ENCODE assay signal across 9 cellular contexts in the genomic region with DNA sequence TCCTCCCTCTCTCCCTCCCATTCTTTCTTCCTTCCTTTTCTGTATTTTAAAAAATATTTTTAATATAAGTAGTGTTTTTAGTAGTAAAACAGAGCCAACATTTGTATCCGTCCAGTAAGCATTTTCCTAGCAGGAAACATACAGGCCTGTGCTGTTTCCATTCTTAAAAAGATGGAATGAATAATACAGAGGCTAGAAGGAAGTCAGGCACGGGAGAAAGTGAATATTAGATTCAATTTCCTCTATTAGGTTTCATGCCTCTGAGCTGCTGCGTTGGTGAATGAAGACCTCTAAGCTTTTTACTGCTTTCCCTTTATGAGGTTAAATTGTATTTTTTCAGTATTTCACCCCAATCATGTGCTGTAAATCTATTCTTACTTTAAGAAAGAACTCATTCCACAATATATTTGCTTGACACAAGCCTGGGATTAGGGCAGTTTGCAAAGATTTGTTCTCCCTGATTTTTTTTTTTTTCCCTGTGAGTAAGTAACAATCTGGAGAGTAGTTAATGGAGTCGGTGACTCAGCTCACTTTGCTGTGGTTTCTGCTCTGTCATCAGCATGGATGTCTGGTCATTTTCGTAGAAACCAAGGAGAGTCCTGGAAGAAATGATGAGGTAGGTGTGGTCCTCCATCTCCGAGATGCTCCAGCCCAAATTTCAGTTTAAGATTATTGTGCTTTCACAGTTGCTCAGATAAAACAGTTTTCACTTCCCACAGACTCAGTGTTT.
DNase-seq lines count a peak whose midpoint lies in the region; ATAC-seq, FAIRE-seq and TF ChIP-seq lines count a peak whose summit lies in the region.
"Had no signal": no experiment of that assay in that cellular context is flagged by ENCODE, and none has a peak within 500 bp of the region (broad histone marks: within the 10 kb centered on the region; RNA-seq: fewer than 3 reads in every experiment).

No MANE protein-coding gene starts in this region.

- H3K9ac ChIP-seq in astrocyte (ENCODE audit: low read length) (peak overlapping the region; percentile 77), iPS-18a (ENCODE audit: low read length) (no peak overlapping the region)

- POLR2A ChIA-PET in activated CD4-positive, alpha-beta memory T cell treated with anti-CD3 and anti-CD28 coated beads, Interleukin-2, amount 10 ng/mL, durations not matched to agents 7 days and 5 days (lab: Charles Lee), result no interaction called here

- H3K4me3 ChIP-seq in astrocyte (ENCODE audit: insufficient read depth, low read depth, low read length) (peak overlapping the region; percentile 43), iPS-18a (ENCODE audit: low read length) (no peak overlapping the region), suprapubic skin (no peak overlapping the region)

- H3K79me2 ChIP-seq in astrocyte (ENCODE audit: insufficient read depth, low read length), result no peaks in the 10 kb centered on the region

- CTCF ChIA-PET in activated CD4-positive, alpha-beta memory T cell treated with anti-CD3 and anti-CD28 coated beads, Interleukin-2, amount 10 ng/mL, durations not matched to agents 7 days and 5 days (lab: Charles Lee), result no interaction called here

- H3K27me3 Mint-ChIP-seq in astrocyte (ENCODE audit: low read depth, unreplicated experiment), result peaks cover 15% of the 10 kb centered on the region
- peaks cover 42% of the 10 kb centered on the region for H3K27me3 Mint-ChIP-seq in activated naive CD8-positive, alpha-beta T cell treated with anti-CD3 and anti-CD28 coated beads, Interleukin-2, amount 50 U/mL, for 24 hours
- peaks cover 44% of the 10 kb centered on the region for H3K27me3 Mint-ChIP-seq in activated CD4-positive, alpha-beta memory T cell treated with anti-CD3 and anti-CD28 coated beads, Interleukin-2, amount 10 ng/mL, durations not matched to agents 7 days and 5 days

- no peak for ATAC-seq in activated naive CD8-positive, alpha-beta T cell treated with anti-CD3 and anti-CD28 coated beads, Interleukin-2, amount 50 U/mL, for 24 hours
- ATAC-seq in HG03378 (IDR thresholded peaks at IDR 0.05; ENCODE audit: unreplicated experiment), result no peak

- peaks cover 10% of the 10 kb centered on the region for H3K4me1 Mint-ChIP-seq in astrocyte (ENCODE audit: low read depth, unreplicated experiment)
- H3K4me1 Mint-ChIP-seq in activated naive CD8-positive, alpha-beta T cell treated with anti-CD3 and anti-CD28 coated beads, Interleukin-2, amount 50 U/mL, for 24 hours, result peaks cover 5% of the 10 kb centered on the region
- peaks cover 12% of the 10 kb centered on the region for H3K4me1 Mint-ChIP-seq in activated CD4-positive, alpha-beta memory T cell treated with anti-CD3 and anti-CD28 coated beads, Interleukin-2, amount 10 ng/mL, durations not matched to agents 7 days and 5 days

- TF ChIP-seq CTCF in astrocyte (IDR thresholded peaks at IDR 0.05; ENCODE audit: insufficient read depth, low read depth, low read length) (no peak), suprapubic skin (IDR thresholded peaks at IDR 0.05) (no peak)

- FAIRE-seq in HTR-8/SVneo (lab: Jason Lieb, UNC) (no peak), astrocyte (lab: Jason Lieb, UNC) (peak; percentile 97)

- H3K27ac ChIP-seq in astrocyte (ENCODE audit: low read depth, low read length) (peak overlapping the region; percentile 90), iPS-18a (ENCODE audit: low read length) (peak overlapping the region; percentile 34), suprapubic skin (peak overlapping the region; percentile 73)

- TF ChIP-seq EP300 in suprapubic skin (IDR thresholded peaks at IDR 0.05), result peak; percentile 5

- H3K36me3 ChIP-seq in astrocyte (ENCODE audit: insufficient read depth, low read length), result no peaks in the 10 kb centered on the region
- no peaks in the 10 kb centered on the region for H3K36me3 ChIP-seq in iPS-18a (ENCODE audit: control insufficient read depth, low read depth, low read length)
- no peaks in the 10 kb centered on the region for H3K36me3 ChIP-seq in suprapubic skin

- no peaks in the 10 kb centered on the region for H3K9me3 ChIP-seq in astrocyte (ENCODE audit: insufficient read depth, low read depth, low read length)
- no peaks in the 10 kb centered on the region for H3K9me3 ChIP-seq in iPS-18a (ENCODE audit: control insufficient read depth, low read depth, low read length)
- H3K9me3 ChIP-seq in suprapubic skin, result no peaks in the 10 kb centered on the region

- TF ChIP-seq POLR2A in suprapubic skin (IDR thresholded peaks at IDR 0.05), result no peak

- H3K9me3 Mint-ChIP-seq in astrocyte (ENCODE audit: unreplicated experiment), result peaks cover 5% of the 10 kb centered on the region
- no peaks in the 10 kb centered on the region for H3K9me3 Mint-ChIP-seq in activated naive CD8-positive, alpha-beta T cell treated with anti-CD3 and anti-CD28 coated beads, Interleukin-2, amount 50 U/mL, for 24 hours
- H3K9me3 Mint-ChIP-seq in activated CD4-positive, alpha-beta memory T cell treated with anti-CD3 and anti-CD28 coated beads, Interleukin-2, amount 10 ng/mL, durations not matched to agents 7 days and 5 days, result no peaks in the 10 kb centered on the region
- H3K9me3 Mint-ChIP-seq: T-helper 1 cell treated with Interleukin-12 subunit alpha and Interleukin-12 subunit beta and Interleukin-4 antibody, amounts not matched to agents 30 μg/mL and 1 μg/mL, for 36 hours had no signal

- H3K4me1 ChIP-seq in astrocyte (ENCODE audit: insufficient read depth, low read length), result peaks cover 11% of the 10 kb centered on the region
- H3K4me1 ChIP-seq in iPS-18a (ENCODE audit: control insufficient read depth, low read depth, low read length), result peaks cover 11% of the 10 kb centered on the region
- peaks cover 11% of the 10 kb centered on the region for H3K4me1 ChIP-seq in suprapubic skin

- peak overlapping the region; percentile 52 for H2AFZ ChIP-seq in astrocyte (ENCODE audit: low read depth, low read length)

- H4K20me1 ChIP-seq in astrocyte (ENCODE audit: insufficient read depth, low read length), result no peaks in the 10 kb centered on the region

- no peak overlapping the region for H3K4me3 Mint-ChIP-seq in astrocyte (ENCODE audit: unreplicated experiment)
- H3K4me3 Mint-ChIP-seq in activated naive CD8-positive, alpha-beta T cell treated with anti-CD3 and anti-CD28 coated beads, Interleukin-2, amount 50 U/mL, for 24 hours, result no peak overlapping the region
- no peak overlapping the region for H3K4me3 Mint-ChIP-seq in activated CD4-positive, alpha-beta memory T cell treated with anti-CD3 and anti-CD28 coated beads, Interleukin-2, amount 10 ng/mL, durations not matched to agents 7 days and 5 days
- H3K4me3 Mint-ChIP-seq: T-helper 1 cell treated with Interleukin-12 subunit alpha and Interleukin-12 subunit beta and Interleukin-4 antibody, amounts not matched to agents 30 μg/mL and 1 μg/mL, for 36 hours had no signal

- H3K27ac Mint-ChIP-seq in astrocyte (ENCODE audit: unreplicated experiment), result peak overlapping the region; percentile 94
- H3K27ac Mint-ChIP-seq in activated naive CD8-positive, alpha-beta T cell treated with anti-CD3 and anti-CD28 coated beads, Interleukin-2, amount 50 U/mL, for 24 hours, result no peak overlapping the region
- H3K27ac Mint-ChIP-seq in activated CD4-positive, alpha-beta memory T cell treated with anti-CD3 and anti-CD28 coated beads, Interleukin-2, amount 10 ng/mL, durations not matched to agents 7 days and 5 days, result no peak overlapping the region
- H3K27ac Mint-ChIP-seq: T-helper 1 cell treated with Interleukin-12 subunit alpha and Interleukin-12 subunit beta and Interleukin-4 antibody, amounts not matched to agents 30 μg/mL and 1 μg/mL, for 36 hours had no signal

- DNase-seq in HTR-8/SVneo (ENCODE audit: insufficient read length, low spot score), result peak; percentile 64
- DNase-seq in astrocyte (ENCODE audit: low read depth), result peak; percentile 94
- peak in 1 of 2 donors; percentile 30 for DNase-seq in suprapubic skin (ENCODE audit: low spot score in 2 of 2)
- DNase-seq in activated naive CD8-positive, alpha-beta T cell treated with anti-CD3 and anti-CD28 coated beads, Interleukin-2, amount 50 U/mL, for 24 hours, result no peak
- no peak for DNase-seq in activated CD4-positive, alpha-beta memory T cell treated with anti-CD3 and anti-CD28 coated beads, Interleukin-2, amount 10 ng/mL, durations not matched to agents 7 days and 5 days
- DNase-seq in D341Med (ENCODE audit: low spot score), result no peak

- no peaks in the 10 kb centered on the region for H3K36me3 Mint-ChIP-seq in astrocyte (ENCODE audit: low read depth, unreplicated experiment)
- no peaks in the 10 kb centered on the region for H3K36me3 Mint-ChIP-seq in activated naive CD8-positive, alpha-beta T cell treated with anti-CD3 and anti-CD28 coated beads, Interleukin-2, amount 50 U/mL, for 24 hours (ENCODE audit: low read depth)
- no peaks in the 10 kb centered on the region for H3K36me3 Mint-ChIP-seq in activated CD4-positive, alpha-beta memory T cell treated with anti-CD3 and anti-CD28 coated beads, Interleukin-2, amount 10 ng/mL, durations not matched to agents 7 days and 5 days (ENCODE audit: low read depth)

- peaks cover 2% of the 10 kb centered on the region for H3K27me3 ChIP-seq in astrocyte (ENCODE audit: insufficient read depth, low read length)
- no peaks in the 10 kb centered on the region for H3K27me3 ChIP-seq in iPS-18a (ENCODE audit: control insufficient read depth, insufficient read depth, low read length)
- H3K27me3 ChIP-seq in suprapubic skin, result no peaks in the 10 kb centered on the region

- 30% methylated on average over 6 of the region's 6 CpGs for WGBS in suprapubic skin

- H3K4me2 ChIP-seq in astrocyte (ENCODE audit: low read length), result peak overlapping the region; percentile 77

Comparison
In these comparisons a context has a peak if more than half of its experiments do, and no peak if none do; other contexts are left out.
1. DNase-seq: peak in HTR-8/SVneo (single experiment) and astrocyte (single experiment); none in activated naive CD8-positive, alpha-beta T cell treated with anti-CD3 and anti-CD28 coated beads, Interleukin-2, amount 50 U/mL, for 24 hours (single experiment), activated CD4-positive, alpha-beta memory T cell treated with anti-CD3 and anti-CD28 coated beads, Interleukin-2, amount 10 ng/mL, durations not matched to agents 7 days and 5 days (single experiment) and D341Med (single experiment).
2. H3K27ac ChIP-seq: peak in every context shown above with its lines; median percentile 90 in astrocyte; 73 in suprapubic skin; 34 in iPS-18a.